23 cellular contexts compared by ENCODE assay signal in genomic region chr10:71282323-71282680, GRCh38.
"Had no signal": no experiment of that assay in that cellular context is flagged by ENCODE, and none has a peak within 500 bp of the region (broad histone marks: within the 10 kb centered on the region; RNA-seq: fewer than 3 reads in every experiment).

No MANE protein-coding gene starts in this region.

- H3K27ac Mint-ChIP-seq: activated CD4-positive, alpha-beta memory T cell treated with anti-CD3 and anti-CD28 coated beads, Interleukin-2, amount 10 ng/mL, durations not matched to agents 7 days and 5 days; activated CD4-positive, alpha-beta T cell treated with anti-CD3 and anti-CD28 coated beads for 36 hours; activated naive CD4-positive, alpha-beta T cell treated with anti-CD3 and anti-CD28 coated beads, Interleukin-2, amount 10 ng/mL, durations not matched to agents 7 days and 5 days; activated naive CD8-positive, alpha-beta T cell treated with anti-CD3 and anti-CD28 coated beads for 36 hours; activated T-helper 17 cell treated with anti-CD3 and anti-CD28 coated beads, Interleukin-2, amount 50 U/mL, for 72 hours had no signal

- H3K4me2 ChIP-seq: PC-9, SK-N-SH had no signal

- H3K4me3 ChIP-seq: PC-9 had no signal

- H3K4me3 Mint-ChIP-seq: activated CD4-positive, alpha-beta memory T cell treated with anti-CD3 and anti-CD28 coated beads, Interleukin-2, amount 10 ng/mL, durations not matched to agents 7 days and 5 days; activated CD4-positive, alpha-beta T cell treated with anti-CD3 and anti-CD28 coated beads for 36 hours; activated naive CD4-positive, alpha-beta T cell treated with anti-CD3 and anti-CD28 coated beads, Interleukin-2, amount 10 ng/mL, durations not matched to agents 7 days and 5 days; activated naive CD8-positive, alpha-beta T cell treated with anti-CD3 and anti-CD28 coated beads for 36 hours; activated T-helper 17 cell treated with anti-CD3 and anti-CD28 coated beads, Interleukin-2, amount 50 U/mL, for 72 hours had no signal

- ATAC-seq: activated CD4-positive, alpha-beta T cell treated with anti-CD3 and anti-CD28 coated beads for 36 hours; activated T-helper 17 cell treated with anti-CD3 and anti-CD28 coated beads, Interleukin-2, amount 50 U/mL, for 72 hours; Right ventricle myocardium inferior had no signal

- H3K27me3 Mint-ChIP-seq: activated CD4-positive, alpha-beta memory T cell treated with anti-CD3 and anti-CD28 coated beads, Interleukin-2, amount 10 ng/mL, durations not matched to agents 7 days and 5 days; activated CD4-positive, alpha-beta T cell treated with anti-CD3 and anti-CD28 coated beads for 36 hours; activated naive CD4-positive, alpha-beta T cell treated with anti-CD3 and anti-CD28 coated beads, Interleukin-2, amount 10 ng/mL, durations not matched to agents 7 days and 5 days; activated naive CD8-positive, alpha-beta T cell treated with anti-CD3 and anti-CD28 coated beads for 36 hours; activated T-helper 17 cell treated with anti-CD3 and anti-CD28 coated beads, Interleukin-2, amount 50 U/mL, for 72 hours had no signal

- H3K27me3 ChIP-seq: brain microvascular endothelial cell had no signal

- H3K4me1 Mint-ChIP-seq: activated CD4-positive, alpha-beta memory T cell treated with anti-CD3 and anti-CD28 coated beads, Interleukin-2, amount 10 ng/mL, durations not matched to agents 7 days and 5 days; activated CD4-positive, alpha-beta T cell treated with anti-CD3 and anti-CD28 coated beads for 36 hours; activated naive CD4-positive, alpha-beta T cell treated with anti-CD3 and anti-CD28 coated beads, Interleukin-2, amount 10 ng/mL, durations not matched to agents 7 days and 5 days; activated naive CD8-positive, alpha-beta T cell treated with anti-CD3 and anti-CD28 coated beads for 36 hours; activated T-helper 17 cell treated with anti-CD3 and anti-CD28 coated beads, Interleukin-2, amount 50 U/mL, for 72 hours had no signal

- H3K9ac ChIP-seq: SK-N-SH had no signal

- H3K36me3 ChIP-seq: brain microvascular endothelial cell had no signal

- H3K9me3 Mint-ChIP-seq: activated CD4-positive, alpha-beta memory T cell treated with anti-CD3 and anti-CD28 coated beads, Interleukin-2, amount 10 ng/mL, durations not matched to agents 7 days and 5 days; activated naive CD4-positive, alpha-beta T cell treated with anti-CD3 and anti-CD28 coated beads, Interleukin-2, amount 10 ng/mL, durations not matched to agents 7 days and 5 days; activated naive CD8-positive, alpha-beta T cell treated with anti-CD3 and anti-CD28 coated beads for 36 hours; activated T-helper 17 cell treated with anti-CD3 and anti-CD28 coated beads, Interleukin-2, amount 50 U/mL, for 72 hours had no signal

- DNase-seq: activated CD4-positive, alpha-beta memory T cell treated with anti-CD3 and anti-CD28 coated beads, Interleukin-2, amount 10 ng/mL, durations not matched to agents 7 days and 5 days; activated CD4-positive, alpha-beta T cell treated with anti-CD3 and anti-CD28 coated beads for 36 hours; activated CD4-positive, alpha-beta T cell treated with anti-CD3 and anti-CD28 coated beads, Interleukin-2, amount 50 U/mL, for 1 hour; activated gamma-delta T cell treated with Interleukin-2 at 50 U/mL for 16 hours; activated naive CD4-positive, alpha-beta T cell treated with anti-CD3 and anti-CD28 coated beads, Interleukin-2, amount 10 ng/mL, durations not matched to agents 7 days and 5 days; activated naive CD8-positive, alpha-beta T cell treated with anti-CD3 and anti-CD28 coated beads for 36 hours; activated T-cell treated with anti-CD3 and anti-CD28 coated beads for 4 hours; activated T-cell treated with anti-CD3 and anti-CD28 coated beads, Interleukin-2, amount 50 U/mL, for 48 hours; brain microvascular endothelial cell; cerebellar nuclear complex; Kasumi-1; NCI-H1930; NCI-H2171; NCI-H2227 treated with DMSO at 0.1 percent for 48 hours; NCI-H446 treated with DMSO at 0.1 percent for 48 hours; NCI-H524 treated with DMSO at 0.1 percent for 48 hours; NCI-H748 treated with DMSO at 0.1 percent for 48 hours; PC-9; SK-N-SH; T-helper 1 cell had no signal

- H3K36me3 Mint-ChIP-seq: activated naive CD4-positive, alpha-beta T cell treated with anti-CD3 and anti-CD28 coated beads, Interleukin-2, amount 10 ng/mL, durations not matched to agents 7 days and 5 days; activated naive CD8-positive, alpha-beta T cell treated with anti-CD3 and anti-CD28 coated beads for 36 hours had no signal

- H3K27ac ChIP-seq: brain microvascular endothelial cell, PC-9, VCaP had no signal

- H2AFZ ChIP-seq: PC-9 had no signal

- H3K9me3 ChIP-seq: SK-N-SH had no signal
